25 cellular contexts compared by ENCODE assay signal in genomic region chr10:66398653-66399052, GRCh38.
"Had no signal": no experiment of that assay in that cellular context is flagged by ENCODE, and none has a peak within 500 bp of the region (broad histone marks: within the 10 kb centered on the region; RNA-seq: fewer than 3 reads in every experiment).

No MANE protein-coding gene starts in this region.

- ATAC-seq: effector memory CD8-positive, alpha-beta T cell; esophagus mucosa; foreskin keratinocyte; gastrocnemius medialis; gastroesophageal sphincter; heart left ventricle; heart right ventricle had no signal

- H3K9me3 ChIP-seq: colonic mucosa, esophagus muscularis mucosa, gastrocnemius medialis, gastroesophageal sphincter, heart left ventricle had no signal

- H3K4me2 ChIP-seq: hepatocyte had no signal

- H3K27ac ChIP-seq: colonic mucosa, coronary artery, dorsolateral prefrontal cortex, epithelial cell of prostate, esophagus muscularis mucosa, esophagus squamous epithelium, foreskin keratinocyte, gastrocnemius medialis, gastroesophageal sphincter, heart left ventricle, heart right ventricle, hepatocyte had no signal

- H2AFZ ChIP-seq: hepatocyte had no signal

- H3K79me2 ChIP-seq: hepatocyte had no signal

- H3K27me3 ChIP-seq: colonic mucosa, dorsolateral prefrontal cortex, esophagus muscularis mucosa, esophagus squamous epithelium, foreskin keratinocyte, gastrocnemius medialis, gastroesophageal sphincter, heart left ventricle, heart right ventricle, hepatocyte had no signal

- H3K4me3 ChIP-seq: colonic mucosa, coronary artery, dorsolateral prefrontal cortex, esophagus muscularis mucosa, esophagus squamous epithelium, gastrocnemius medialis, gastroesophageal sphincter, heart left ventricle, heart right ventricle, hepatocyte had no signal

- H3K4me1 ChIP-seq: colonic mucosa, esophagus muscularis mucosa, esophagus squamous epithelium, foreskin keratinocyte, gastrocnemius medialis, gastroesophageal sphincter, heart left ventricle, heart right ventricle had no signal

- DNase-seq: colonic mucosa; cortex of kidney; dermis blood vessel endothelial cell; dorsolateral prefrontal cortex; effector CD4-positive, alpha-beta T cell; effector CD8-positive, alpha-beta T cell; effector memory CD4-positive, alpha-beta T cell; effector memory CD8-positive, alpha-beta T cell; endodermal cell; erythroblast; esophagus squamous epithelium; foreskin fibroblast; foreskin keratinocyte; foreskin melanocyte; gastrocnemius medialis; glutamatergic neuron; head of caudate nucleus; heart left ventricle; heart right ventricle had no signal

- H3K36me3 ChIP-seq: colonic mucosa, esophagus muscularis mucosa, esophagus squamous epithelium, gastrocnemius medialis, gastroesophageal sphincter, heart left ventricle, heart right ventricle had no signal
